28 cellular contexts compared by ENCODE assay signal in genomic region chr4:183955666-183956065, GRCh38. TPM values are rescaled to one million over a fixed set of nuclear protein-coding genes. Genes with fewer than 3 reads are reported as not detected.
DNase-seq lines count a peak whose midpoint lies in the region; ATAC-seq, FAIRE-seq and TF ChIP-seq lines count a peak whose summit lies in the region.
"Had no signal": no experiment of that assay in that cellular context is flagged by ENCODE, and none has a peak within 500 bp of the region (broad histone marks: within the 10 kb centered on the region; RNA-seq: fewer than 3 reads in every experiment).

No MANE protein-coding gene starts in this region.

- peaks cover 17% of the 10 kb centered on the region for H3K4me1 Mint-ChIP-seq in WTC11
- H3K4me1 Mint-ChIP-seq in neural progenitor cell: peaks cover 20% of the 10 kb centered on the region

- H3K9ac ChIP-seq in neural progenitor cell: no peak overlapping the region

- in situ Hi-C loops in transverse colon (cut with MboI; ENCODE audit: low pct_ligation_motif_present in 1 of 4, low pct_unique_long_range_greater_than_20kb in 1 of 4, low sequenced_read_pairs in 3 of 4): no loop called here

- H4K20me1 ChIP-seq in neural progenitor cell (ENCODE audit: low read depth): no peaks in the 10 kb centered on the region

- H3K4me1 ChIP-seq in neural progenitor cell (peaks cover 33% of the 10 kb centered on the region), transverse colon (peaks cover 0 to 5% (median 0%) of the 10 kb centered on the region in 4 donors)

- H3K9me3 Mint-ChIP-seq in WTC11 (peaks cover 7% of the 10 kb centered on the region), neural progenitor cell (no peaks in the 10 kb centered on the region)
- H3K9me3 Mint-ChIP-seq: CD8-positive, alpha-beta T cell had no signal

- WGBS in transverse colon (ENCODE audit: low coverage in 1 of 2), 2 donors: 80 to 100% methylated on average over 1 to 4 of the region's 4 CpGs

- H3K4me3 ChIP-seq in neural progenitor cell (no peak overlapping the region), transverse colon (no peak overlapping the region)
- H3K4me3 ChIP-seq: MG63 had no signal

- POLR2A ChIA-PET in WTC11 (lab: Charles Lee): no interaction called here

- H3K27me3 ChIP-seq in neural progenitor cell: no peaks in the 10 kb centered on the region
- no peaks in the 10 kb centered on the region for H3K27me3 ChIP-seq in transverse colon
- H3K27me3 ChIP-seq: MG63 had no signal

- TF ChIP-seq POLR2A in transverse colon (IDR thresholded peaks at IDR 0.05) (no peak), GM12892 (IDR thresholded peaks at IDR 0.05; ENCODE audit: low read depth, low read length) (no peak)

- H3K4me2 ChIP-seq in neural progenitor cell: no peak overlapping the region

- H3K36me3 Mint-ChIP-seq in WTC11: peaks cover 7% of the 10 kb centered on the region
- peaks cover 11% of the 10 kb centered on the region for H3K36me3 Mint-ChIP-seq in neural progenitor cell
- H3K36me3 Mint-ChIP-seq: CD8-positive, alpha-beta T cell had no signal

- peak overlapping the region; percentile 51 for H3K27ac ChIP-seq in neural progenitor cell
- no peak overlapping the region for H3K27ac ChIP-seq in transverse colon
- H3K27ac ChIP-seq: RWPE1 had no signal

- no peak for TF ChIP-seq CTCF in WTC11 (IDR thresholded peaks at IDR 0.05)
- no peak for TF ChIP-seq CTCF in neural progenitor cell (IDR thresholded peaks at IDR 0.05)
- TF ChIP-seq CTCF in transverse colon (IDR thresholded peaks at IDR 0.05): no peak

- no peak overlapping the region for H3K4me3 Mint-ChIP-seq in WTC11
- peak overlapping the region; percentile 25 for H3K4me3 Mint-ChIP-seq in neural progenitor cell
- H3K4me3 Mint-ChIP-seq: CD8-positive, alpha-beta T cell had no signal

- H3K27ac Mint-ChIP-seq in WTC11 (peak overlapping the region; percentile 48), neural progenitor cell (peak overlapping the region; percentile 97)
- H3K27ac Mint-ChIP-seq: CD8-positive, alpha-beta T cell had no signal

- no peaks in the 10 kb centered on the region for H3K27me3 Mint-ChIP-seq in WTC11 (ENCODE audit: low read depth)
- H3K27me3 Mint-ChIP-seq in neural progenitor cell (ENCODE audit: insufficient read depth, low read depth): peaks cover under 1% of the 10 kb centered on the region

- 0 out of 2 replicates have a peak, but pooled peaks have one; percentile 10 for ATAC-seq in WTC11
- ATAC-seq: CD8-positive, alpha-beta T cell; Panc1 had no signal

- intact Hi-C loops in transverse colon (cut with DNase I; ENCODE audit: low total_unique reads): no loop called here

- DNase-seq in WTC11 (ENCODE audit: low spot score) (no peak), left kidney (ENCODE audit: low read depth, low spot score) (peak; percentile 50), neural progenitor cell (ENCODE audit: low spot score) (no peak), transverse colon (no peak), NCI-H128 (lab: John Stamatoyannopoulos, UW; ENCODE audit: unreplicated experiment) (no peak), GM12892 (ENCODE audit: insufficient read length) (no peak), putamen (ENCODE audit: low spot score) (no peak)
- DNase-seq: C1 segment of cervical spinal cord; Calu3; CD8-positive, alpha-beta T cell; DMS79 treated with DMSO at 0.1 percent for 48 hours; GF-D8; HCEC 1CT; IMR-90; KG1; MG63; NCI-H1417; NCI-H1694 treated with DMSO at 0.1 percent for 48 hours; NCI-H2081 treated with DMSO at 0.1 percent for 48 hours; NCI-H2171; NCI-H226; NCI-H510A; NCI-H69; SHP77 treated with DMSO at 0.1 percent for 48 hours had no signal

- no peaks in the 10 kb centered on the region for H3K36me3 ChIP-seq in neural progenitor cell
- no peaks in the 10 kb centered on the region for H3K36me3 ChIP-seq in transverse colon
- H3K36me3 ChIP-seq: MG63 had no signal

- no peak overlapping the region for H2AFZ ChIP-seq in neural progenitor cell (replicated peaks)

- peaks cover 16% of the 10 kb centered on the region for H3K79me2 ChIP-seq in neural progenitor cell (ENCODE audit: low read depth)

- FAIRE-seq in GM12892 (lab: Jason Lieb, UNC): no peak
- FAIRE-seq: GM12891, GM19239 had no signal

- H3K9me3 ChIP-seq in neural progenitor cell (ENCODE audit: low read depth) (no peaks in the 10 kb centered on the region), transverse colon (no peaks in the 10 kb centered on the region)
- H3K9me3 ChIP-seq: MG63 had no signal

- CTCF ChIA-PET in WTC11 (lab: Charles Lee): no interaction called here

- H3F3A ChIP-seq in neural progenitor cell (ENCODE audit: low read depth): peaks cover 13% of the 10 kb centered on the region

- no peak for TF ChIP-seq EP300 in transverse colon (IDR thresholded peaks at IDR 0.05; ENCODE audit: low read depth)

TF ChIP-seq in WTC11, 78 proteins besides CTCF, POLR2A, EP300 and RAD21 (continues in another document):
- TF ChIP-seq CDX4 (CRISPR knock-in tag; IDR thresholded peaks at IDR 0.05; ENCODE audit: borderline replicate concordance) (no peak), NR2C2 (CRISPR knock-in tag; IDR thresholded peaks at IDR 0.05) (no peak), JUN (CRISPR knock-in tag; IDR thresholded peaks at IDR 0.05) (no peak), MAX (CRISPR knock-in tag; IDR thresholded peaks at IDR 0.05) (no peak), ATF2 (CRISPR knock-in tag; IDR thresholded peaks at IDR 0.05; ENCODE audit: borderline replicate concordance, low read depth) (no peak), ZBTB21 (CRISPR knock-in tag; IDR thresholded peaks at IDR 0.05; ENCODE audit: borderline replicate concordance) (no peak), CBFB (CRISPR knock-in tag; IDR thresholded peaks at IDR 0.05; ENCODE audit: low read depth) (no peak), E2F1 (CRISPR knock-in tag; IDR thresholded peaks at IDR 0.05) (no peak), ETV6 (CRISPR knock-in tag; IDR thresholded peaks at IDR 0.05) (no peak), FOXP1 (CRISPR knock-in tag; IDR thresholded peaks at IDR 0.05; ENCODE audit: borderline replicate concordance) (no peak), USF2 (CRISPR knock-in tag; IDR thresholded peaks at IDR 0.05) (no peak), SMAD4 (CRISPR knock-in tag; IDR thresholded peaks at IDR 0.05) (no peak), SMAD3 (CRISPR knock-in tag; IDR thresholded peaks at IDR 0.05; ENCODE audit: borderline replicate concordance) (no peak), OVOL2 (CRISPR knock-in tag; IDR thresholded peaks at IDR 0.05; ENCODE audit: borderline replicate concordance) (no peak), ZNF423 (CRISPR knock-in tag; IDR thresholded peaks at IDR 0.05) (no peak), ZSCAN18 (CRISPR knock-in tag; IDR thresholded peaks at IDR 0.05) (no peak)

RNA-seq across cellular contexts. Expression of gene STOX2, which starts 50.6 kb away (rescaled TPM):
- total RNA-seq in WTC11 (2021) (23.1 to 31.6 TPM (median 24.9 TPM) in 3 replicates), neural progenitor cell (ENCODE audit: low replicate concordance) (11.6 and 13.3 TPM in 2 replicates), transverse colon (10 to 100 TPM in 1 of 4 donors, 1 to 10 TPM in 2, under 1 TPM in 1; 0.37 to 90.8 (median 7.7) TPM)
- polyA plus RNA-seq in GM12892 (2012; ENCODE audit: missing spikeins): 0.08 TPM
- total RNA-seq: CD8-positive, alpha-beta T cell had no signal
